Comparison of ENCODE assay signal across 10 cellular contexts in the genomic region with DNA sequence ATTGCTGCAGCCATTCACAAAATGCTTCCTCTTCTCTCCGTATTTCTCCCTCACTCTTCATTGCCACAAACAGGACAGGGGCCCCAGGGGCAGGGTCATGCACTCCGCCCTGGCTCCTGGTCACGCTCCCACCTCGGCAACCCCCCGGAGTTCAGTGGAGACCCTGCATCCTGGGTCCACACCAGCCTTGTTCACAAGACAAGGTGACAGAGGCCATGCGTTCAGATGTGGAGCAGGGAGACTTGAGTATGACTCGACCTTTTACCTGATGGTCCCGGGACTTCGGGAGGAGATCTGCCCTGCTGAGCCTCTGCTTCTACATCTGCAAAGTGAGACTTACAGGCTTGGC. TPM values are rescaled to one million over a fixed set of nuclear protein-coding genes. Genes with fewer than 3 reads are reported as not detected.
DNase-seq lines count a peak whose midpoint lies in the region; TF ChIP-seq lines count a peak whose summit lies in the region.
"Had no signal": no experiment of that assay in that cellular context is flagged by ENCODE, and none has a peak within 500 bp of the region (broad histone marks: within the 10 kb centered on the region; RNA-seq: fewer than 3 reads in every experiment).

No MANE protein-coding gene starts in this region.

- H3K4me3 Mint-ChIP-seq in T-helper 2 cell treated with Interferon-gamma antibody and Interleukin-4, amounts not matched to agents 5 μg/mL and 100 μg/mL, for 36 hours, result peak overlapping the region; percentile 59

- TF ChIP-seq POLR2A in esophagus squamous epithelium (IDR thresholded peaks at IDR 0.05), result no peak

- no peaks in the 10 kb centered on the region for H3K9me3 ChIP-seq in SK-N-MC (ENCODE audit: low read depth, low read length)
- peaks cover 0 to 7% (median 5%) of the 10 kb centered on the region in 3 donors for H3K9me3 ChIP-seq in esophagus squamous epithelium
- H3K9me3 ChIP-seq in skeletal muscle satellite cell (replicated peaks; ENCODE audit: low read length), result peaks cover 6% of the 10 kb centered on the region
- H3K9me3 ChIP-seq: thyroid gland had no signal

- 50 to 59% methylated on average over 6 to 9 of the region's 9 CpGs for WGBS in esophagus squamous epithelium, 2 donors

- H3K4me1 Mint-ChIP-seq in T-helper 2 cell treated with Interferon-gamma antibody and Interleukin-4, amounts not matched to agents 5 μg/mL and 100 μg/mL, for 36 hours (ENCODE audit: low read depth), result no peaks in the 10 kb centered on the region

- H3K27ac ChIP-seq in SK-N-MC (no peak overlapping the region), esophagus squamous epithelium (no peak overlapping the region)
- H3K27ac ChIP-seq: thyroid gland had no signal

- no peak overlapping the region for H3K27ac Mint-ChIP-seq in T-helper 2 cell treated with Interferon-gamma antibody and Interleukin-4, amounts not matched to agents 5 μg/mL and 100 μg/mL, for 36 hours

- H3K27me3 ChIP-seq in esophagus squamous epithelium (peaks cover 0 to 53% (median 0%) of the 10 kb centered on the region in 4 donors), skeletal muscle satellite cell (ENCODE audit: control insufficient read depth, insufficient read depth, low read length) (peaks cover 13% of the 10 kb centered on the region)
- H3K27me3 ChIP-seq: thyroid gland had no signal

- H3K36me3 ChIP-seq in SK-N-MC (ENCODE audit: insufficient read depth, low read length), result no peaks in the 10 kb centered on the region
- no peaks in the 10 kb centered on the region for H3K36me3 ChIP-seq in esophagus squamous epithelium
- H3K36me3 ChIP-seq in skeletal muscle satellite cell (ENCODE audit: insufficient read depth, low read length), result no peaks in the 10 kb centered on the region
- H3K36me3 ChIP-seq: thyroid gland had no signal

- H3K4me3 ChIP-seq in SK-N-MC (peak overlapping the region; percentile 70), esophagus squamous epithelium (peak overlapping the region in 3 of 4 donors; percentile 19 to 55 (median 30)), skeletal muscle satellite cell (ENCODE audit: low read length) (no peak overlapping the region)
- H3K4me3 ChIP-seq: lung, thyroid gland had no signal

- intact Hi-C loops in esophagus squamous epithelium (cut with DNase I), result no loop called here
- intact Hi-C loops in posterior vena cava (cut with DNase I), result no loop called here

- no peak for TF ChIP-seq CTCF in esophagus squamous epithelium (IDR thresholded peaks at IDR 0.05)

- no peaks in the 10 kb centered on the region for H3K36me3 Mint-ChIP-seq in T-helper 2 cell treated with Interferon-gamma antibody and Interleukin-4, amounts not matched to agents 5 μg/mL and 100 μg/mL, for 36 hours (ENCODE audit: low read depth)

- H3K4me1 ChIP-seq in esophagus squamous epithelium, result peaks cover 5 to 31% (median 21%) of the 10 kb centered on the region in 3 donors
- H3K4me1 ChIP-seq in skeletal muscle satellite cell (ENCODE audit: control insufficient read depth, insufficient read depth, low read length), result peaks cover 10% of the 10 kb centered on the region

- DNase-seq in T-helper 2 cell treated with Interferon-gamma antibody and Interleukin-4, amounts not matched to agents 5 μg/mL and 100 μg/mL, for 36 hours (ENCODE audit: low spot score), result no peak
- DNase-seq in T-helper 2 cell (no peak), SK-N-MC (ENCODE audit: low read depth, low spot score) (no peak), esophagus squamous epithelium (lab: John Stamatoyannopoulos, UW) (no peak), posterior vena cava (ENCODE audit: low spot score) (no peak)
- no peak for DNase-seq in stimulated activated naive CD4-positive, alpha-beta T cell treated with Interleukin-2 at 50 U/mL for 16 hours (lab: John Stamatoyannopoulos, UW)
- DNase-seq in stimulated activated CD4-positive, alpha-beta T cell treated with anti-CD3 and anti-CD28 coated beads, Interleukin-2, amount 100 ng/mL, for 48 hours, result no peak

- H3K4me2 ChIP-seq in skeletal muscle satellite cell (ENCODE audit: low read length), result peak overlapping the region; percentile 94

- H3K9me3 Mint-ChIP-seq in T-helper 2 cell treated with Interferon-gamma antibody and Interleukin-4, amounts not matched to agents 5 μg/mL and 100 μg/mL, for 36 hours, result no peaks in the 10 kb centered on the region

- H3K9ac ChIP-seq in SK-N-MC (ENCODE audit: insufficient read length) (no peak overlapping the region), skeletal muscle satellite cell (ENCODE audit: low read depth, low read length) (peak overlapping the region; percentile 20)

- peaks cover 11% of the 10 kb centered on the region for H3K27me3 Mint-ChIP-seq in T-helper 2 cell treated with Interferon-gamma antibody and Interleukin-4, amounts not matched to agents 5 μg/mL and 100 μg/mL, for 36 hours (ENCODE audit: low read depth)

RNA-seq across cellular contexts. Expression of a gene that starts 49.4 kb away (rescaled TPM):
- total RNA-seq in esophagus squamous epithelium, result not detected
- not detected in 2 replicates for total RNA-seq in skeletal muscle satellite cell (2012; rRNA removed)
- total RNA-seq in posterior vena cava, result not detected
- total RNA-seq: lung, thyroid gland had no signal
